17 cellular contexts compared by ENCODE assay signal in genomic region chr13:113106666-113107065, GRCh38. TPM values are rescaled to one million over a fixed set of nuclear protein-coding genes. Genes with fewer than 3 reads are reported as not detected.
DNase-seq lines count a peak whose midpoint lies in the region; ATAC-seq, FAIRE-seq and TF ChIP-seq lines count a peak whose summit lies in the region.
"Had no signal": no experiment of that assay in that cellular context is flagged by ENCODE, and none has a peak within 500 bp of the region (broad histone marks: within the 10 kb centered on the region; RNA-seq: fewer than 3 reads in every experiment).

No MANE protein-coding gene starts in this region.

- H2AK5ac ChIP-seq in trophoblast cell (ENCODE audit: low read length): no peak overlapping the region

- no peak for TF ChIP-seq POLR2A in suprapubic skin (IDR thresholded peaks at IDR 0.05)

- H3K18ac ChIP-seq in trophoblast cell (ENCODE audit: low read length): no peak overlapping the region

- H3K9me3 ChIP-seq in kidney (ENCODE audit: control insufficient read depth in 1 of 2, low read length in 2 of 2) (no peaks in the 10 kb centered on the region), aorta (ENCODE audit: control insufficient read depth, low read length) (no peaks in the 10 kb centered on the region), trophoblast cell (ENCODE audit: insufficient read depth, low read depth, low read length) (peaks cover 17% of the 10 kb centered on the region), suprapubic skin (no peaks in the 10 kb centered on the region)

- no peak for FAIRE-seq in kidney (lab: Jason Lieb, UNC)
- FAIRE-seq: H54 had no signal

- H4K91ac ChIP-seq in trophoblast cell (ENCODE audit: low read depth, low read length): no peak overlapping the region

- H3K27ac Mint-ChIP-seq in activated T-cell treated with anti-CD3 and anti-CD28 coated beads, Interleukin-2, amount 50 U/mL, for 24 hours: peak overlapping the region; percentile 88
- H3K27ac Mint-ChIP-seq: IgD-negative memory B cell had no signal

- no peak overlapping the region for H2AFZ ChIP-seq in trophoblast cell (ENCODE audit: insufficient read depth, low read length, poor library complexity)

- TF ChIP-seq EP300 in suprapubic skin (IDR thresholded peaks at IDR 0.05): no peak

- no peak for DNase-seq in activated T-cell treated with anti-CD3 and anti-CD28 coated beads, Interleukin-2, amount 50 U/mL, for 24 hours
- DNase-seq in activated T-cell treated with anti-CD3 and anti-CD28 coated beads, Interleukin-2, amount 50 U/mL, for 4 hours: no peak
- peak; percentile 66 for DNase-seq in H7
- DNase-seq in OCI-M1 (lab: John Stamatoyannopoulos, UW): peak; percentile 14
- peak; percentile 61 for DNase-seq in kidney
- no peak for DNase-seq in aorta
- DNase-seq in trophoblast cell: no peak
- no peak for DNase-seq in suprapubic skin (ENCODE audit: low spot score in 2 of 2)
- DNase-seq: NCI-H1417; NCI-H187 treated with DMSO at 0.1 percent for 48 hours; NK-92 treated with Interleukin-12 subunit alpha and Interleukin-12 subunit beta, amount 100 ng/mL, for 24 hours had no signal

- no peaks in the 10 kb centered on the region for H3K79me1 ChIP-seq in trophoblast cell (ENCODE audit: low read length)

- H3K4me1 ChIP-seq in kidney (ENCODE audit: control insufficient read depth in 1 of 2, insufficient read depth in 1 of 2, low read depth in 1 of 2, low read length in 2 of 2): peaks cover 0 to 3% of the 10 kb centered on the region in 2 donors
- H3K4me1 ChIP-seq in aorta (ENCODE audit: control insufficient read depth in 1 of 2, insufficient read depth in 2 of 2, low read length in 2 of 2): no peaks in the 10 kb centered on the region
- H3K4me1 ChIP-seq in trophoblast cell (ENCODE audit: control insufficient read depth in 1 of 2, insufficient read depth in 2 of 2, low read length in 2 of 2): no peaks in the 10 kb centered on the region
- H3K4me1 ChIP-seq in suprapubic skin: peaks cover 15% of the 10 kb centered on the region

- peaks cover 19% of the 10 kb centered on the region; the same call in 1 of the 2 replicates for H3K27me3 ChIP-seq in H7 (ENCODE audit: control insufficient read depth, insufficient read depth, low read length)
- H3K27me3 ChIP-seq in aorta (ENCODE audit: control insufficient read depth in 1 of 2, insufficient read depth in 2 of 2, low read length in 1 of 2): no peaks in the 10 kb centered on the region
- H3K27me3 ChIP-seq in trophoblast cell (ENCODE audit: insufficient read depth, low read length): peaks cover 15% of the 10 kb centered on the region
- peaks cover 28% of the 10 kb centered on the region for H3K27me3 ChIP-seq in suprapubic skin

- H3K27ac ChIP-seq in kidney (ENCODE audit: low read depth in 2 of 2, low read length in 2 of 2) (no peak overlapping the region), aorta (ENCODE audit: low read depth in 1 of 2, low read length in 2 of 2) (no peak overlapping the region), trophoblast cell (ENCODE audit: low read depth, low read length) (no peak overlapping the region), suprapubic skin (no peak overlapping the region)
- H3K27ac ChIP-seq: C4-2B had no signal

- H3K4ac ChIP-seq in trophoblast cell (ENCODE audit: low read depth, low read length): no peak overlapping the region

- no peak overlapping the region for H2BK12ac ChIP-seq in trophoblast cell (ENCODE audit: low read length)

- H2BK5ac ChIP-seq in trophoblast cell (ENCODE audit: low read depth, low read length, poor library complexity): no peak overlapping the region

- H4K12ac ChIP-seq in trophoblast cell (ENCODE audit: low read depth, low read length): no peak overlapping the region

- H3K36me3 ChIP-seq in H7 (replicated peaks; ENCODE audit: control insufficient read depth, insufficient read depth, low read length) (no peaks in the 10 kb centered on the region), kidney (ENCODE audit: control insufficient read depth in 1 of 2, insufficient read depth in 2 of 2, low read length in 2 of 2) (no peaks in the 10 kb centered on the region), aorta (ENCODE audit: control insufficient read depth in 1 of 2, insufficient read depth in 2 of 2, low read length in 1 of 2) (no peaks in the 10 kb centered on the region), trophoblast cell (ENCODE audit: control insufficient read depth in 1 of 2, insufficient read depth in 2 of 2, low read length in 2 of 2) (no peaks in the 10 kb centered on the region), suprapubic skin (no peaks in the 10 kb centered on the region)

- intact Hi-C loops in kidney (cut with DNase I): no loop called here
- intact Hi-C loops in aorta (cut with DNase I): no loop called here

- no peak overlapping the region for H3K4me3 ChIP-seq in H7 (ENCODE audit: insufficient read depth, low read depth, low read length)
- H3K4me3 ChIP-seq in kidney (ENCODE audit: low read length in 2 of 2): no peak overlapping the region
- no peak overlapping the region for H3K4me3 ChIP-seq in aorta (ENCODE audit: low read length in 2 of 2)
- H3K4me3 ChIP-seq in trophoblast cell (ENCODE audit: low read depth, low read length): no peak overlapping the region
- no peak overlapping the region for H3K4me3 ChIP-seq in suprapubic skin

- no peaks in the 10 kb centered on the region for H3K79me2 ChIP-seq in trophoblast cell (ENCODE audit: control insufficient read depth, insufficient read depth, low read length, poor library complexity)

- peaks cover 6% of the 10 kb centered on the region for H3K27me3 Mint-ChIP-seq in activated T-cell treated with anti-CD3 and anti-CD28 coated beads, Interleukin-2, amount 50 U/mL, for 24 hours
- H3K27me3 Mint-ChIP-seq in activated T-cell treated with anti-CD3 and anti-CD28 coated beads, Interleukin-2, amount 50 U/mL, for 4 hours (ENCODE audit: low read depth): peaks cover 3% of the 10 kb centered on the region

- no peak overlapping the region for H3K9ac ChIP-seq in kidney (ENCODE audit: low read length in 2 of 2)
- H3K9ac ChIP-seq in trophoblast cell (ENCODE audit: low read length): no peak overlapping the region

- H3K4me1 Mint-ChIP-seq in activated T-cell treated with anti-CD3 and anti-CD28 coated beads, Interleukin-2, amount 50 U/mL, for 24 hours (ENCODE audit: low read depth): peaks cover 2% of the 10 kb centered on the region
- no peaks in the 10 kb centered on the region for H3K4me1 Mint-ChIP-seq in activated T-cell treated with anti-CD3 and anti-CD28 coated beads, Interleukin-2, amount 50 U/mL, for 4 hours (ENCODE audit: low read depth)
- H3K4me1 Mint-ChIP-seq: IgD-negative memory B cell had no signal

- no peaks in the 10 kb centered on the region for H3K9me3 Mint-ChIP-seq in activated T-cell treated with anti-CD3 and anti-CD28 coated beads, Interleukin-2, amount 50 U/mL, for 24 hours
- no peaks in the 10 kb centered on the region for H3K9me3 Mint-ChIP-seq in activated T-cell treated with anti-CD3 and anti-CD28 coated beads, Interleukin-2, amount 50 U/mL, for 4 hours
- H3K9me3 Mint-ChIP-seq: IgD-negative memory B cell had no signal

- TF ChIP-seq CTCF in kidney (IDR thresholded peaks at IDR 0.05; ENCODE audit: borderline replicate concordance, extremely low read depth, insufficient read depth): no peak
- TF ChIP-seq CTCF in suprapubic skin (IDR thresholded peaks at IDR 0.05): no peak

- no peak overlapping the region for H4K8ac ChIP-seq in trophoblast cell (ENCODE audit: low read depth, low read length)

- H2BK120ac ChIP-seq in trophoblast cell (ENCODE audit: insufficient read depth, low read length, poor library complexity): no peak overlapping the region

- peak overlapping the region; percentile 53 for H3K4me3 Mint-ChIP-seq in activated T-cell treated with anti-CD3 and anti-CD28 coated beads, Interleukin-2, amount 50 U/mL, for 24 hours
- no peak overlapping the region for H3K4me3 Mint-ChIP-seq in activated T-cell treated with anti-CD3 and anti-CD28 coated beads, Interleukin-2, amount 50 U/mL, for 4 hours
- H3K4me3 Mint-ChIP-seq: IgD-negative memory B cell had no signal

- H3K23ac ChIP-seq in trophoblast cell (ENCODE audit: low read length): no peak overlapping the region

- no peaks in the 10 kb centered on the region for H3K36me3 Mint-ChIP-seq in activated T-cell treated with anti-CD3 and anti-CD28 coated beads, Interleukin-2, amount 50 U/mL, for 24 hours (ENCODE audit: low read depth)
- no peaks in the 10 kb centered on the region for H3K36me3 Mint-ChIP-seq in activated T-cell treated with anti-CD3 and anti-CD28 coated beads, Interleukin-2, amount 50 U/mL, for 4 hours (ENCODE audit: insufficient read depth)
- H3K36me3 Mint-ChIP-seq: IgD-negative memory B cell had no signal

- no peak overlapping the region for H3K14ac ChIP-seq in trophoblast cell (ENCODE audit: low read length)

- no peak for ATAC-seq in activated T-cell treated with anti-CD3 and anti-CD28 coated beads, Interleukin-2, amount 50 U/mL, for 4 hours
- ATAC-seq in aorta (ENCODE audit: low FRiP score): no peak

- 79 to 80% methylated on average over 14 to 15 of the region's 15 CpGs for WGBS in aorta, 2 donors
- 100% methylated on average over 1 of the region's 15 CpGs for WGBS in trophoblast cell (ENCODE audit: extremely low coverage, insufficient coverage, insufficient read length)
- 67% methylated on average over 14 of the region's 15 CpGs for WGBS in suprapubic skin

- H3K4me2 ChIP-seq in trophoblast cell (ENCODE audit: low read length): no peak overlapping the region

RNA-seq across cellular contexts. Expression of gene F7, which starts 1.1 kb away (rescaled TPM):
- under 1 TPM; 0.14 to 0.42 (median 0.38) TPM for total RNA-seq in activated T-cell treated with anti-CD3 and anti-CD28 coated beads, Interleukin-2, amount 50 U/mL, for 4 hours
- 0.28 and 1.5 TPM in 2 replicates for total RNA-seq in H7 (2014; rRNA removed; shearing (Covaris generic))
- total RNA-seq in kidney: 0.16 TPM
- 0.52 TPM for polyA plus RNA-seq in kidney (ENCODE audit: insufficient read depth, low read depth, low replicate concordance)
- total RNA-seq in aorta: under 1 TPM in 1 of 2 donors, not detected in 1; 0.69 TPM
- under 1 TPM in 1 of 2 donors, not detected in 1; 0.08 TPM for polyA plus RNA-seq in aorta
- 0.01 and 0.04 TPM in 2 replicates for polyA plus RNA-seq in trophoblast cell (2013)
- total RNA-seq in suprapubic skin: not detected
- total RNA-seq: OCI-LY7, RPMI7951 had no signal
- polyA plus RNA-seq: IgD-negative memory B cell had no signal

RNA-seq across cellular contexts. Expression of gene F10, which starts 15.9 kb away (rescaled TPM):
- total RNA-seq in activated T-cell treated with anti-CD3 and anti-CD28 coated beads, Interleukin-2, amount 50 U/mL, for 4 hours: not detected
- 1.3 and 2.1 TPM in 2 replicates for total RNA-seq in H7 (2014; rRNA removed; shearing (Covaris generic))
- total RNA-seq in kidney (5.1 TPM), aorta (10 to 100 TPM in 1 of 2 donors, 1 to 10 TPM in 1; 6.5 to 38.4 TPM), suprapubic skin (1 to 10 TPM; 4.9 to 7.8 (median 6.7) TPM)
- polyA plus RNA-seq in kidney (ENCODE audit: insufficient read depth, low read depth, low replicate concordance) (6.8 TPM), aorta (10 to 100 TPM in 1 of 2 donors, 1 to 10 TPM in 1; 9.3 to 18.2 TPM)
- 0.04 TPM in 1 of 2 replicates, not detected in the other for polyA plus RNA-seq in trophoblast cell (2013)
- total RNA-seq: HT1080, OCI-LY7, RPMI7951 had no signal
- polyA plus RNA-seq: IgD-negative memory B cell had no signal

RNA-seq across cellular contexts. Expression of gene PROZ, which starts 51.8 kb away (rescaled TPM):
- total RNA-seq in activated T-cell treated with anti-CD3 and anti-CD28 coated beads, Interleukin-2, amount 50 U/mL, for 4 hours: not detected
- not detected in 2 replicates for total RNA-seq in H7 (2014; rRNA removed; shearing (Covaris generic))
- total RNA-seq in kidney (not detected), aorta (not detected), suprapubic skin (not detected)
- polyA plus RNA-seq in kidney (ENCODE audit: insufficient read depth, low read depth, low replicate concordance) (20.0 TPM), aorta (not detected)
- polyA plus RNA-seq in trophoblast cell (2013): not detected in 2 replicates
- total RNA-seq: HT1080, OCI-LY7, RPMI7951 had no signal
- polyA plus RNA-seq: IgD-negative memory B cell had no signal

Comparison
In these comparisons a context has a peak if more than half of its experiments do, and no peak if none do; other contexts are left out.
1. DNase-seq: peak in H7 (single experiment), OCI-M1 (single experiment) and kidney (single experiment); none in activated T-cell treated with anti-CD3 and anti-CD28 coated beads, Interleukin-2, amount 50 U/mL, for 24 hours (single experiment), activated T-cell treated with anti-CD3 and anti-CD28 coated beads, Interleukin-2, amount 50 U/mL, for 4 hours (single experiment), aorta (0 of 2), trophoblast cell (0 of 2) and suprapubic skin (0 of 2).